17 cellular contexts compared by ENCODE assay signal in genomic region chr2:33094303-33094702, GRCh38.
DNase-seq lines count a peak whose midpoint lies in the region; ATAC-seq, FAIRE-seq and TF ChIP-seq lines count a peak whose summit lies in the region.
"Had no signal": no experiment of that assay in that cellular context is flagged by ENCODE, and none has a peak within 500 bp of the region (broad histone marks: within the 10 kb centered on the region; RNA-seq: fewer than 3 reads in every experiment).

No MANE protein-coding gene starts in this region.

- in situ Hi-C loops in mammary epithelial cell (cut with MboI; ENCODE audit: low sequenced_read_pairs in 2 of 2), result no loop called here

- no peak overlapping the region for H3K4me3 Mint-ChIP-seq in MCF 10A (ENCODE audit: unreplicated experiment)
- H3K4me3 Mint-ChIP-seq: CD8-positive, alpha-beta memory T cell; H9 had no signal

- no peaks in the 10 kb centered on the region for H3K36me3 Mint-ChIP-seq in MCF 10A (ENCODE audit: insufficient read depth, unreplicated experiment)
- H3K36me3 Mint-ChIP-seq: CD8-positive, alpha-beta memory T cell had no signal

- H3K9me3 ChIP-seq in mammary epithelial cell (replicated peaks; ENCODE audit: insufficient read depth, low read length), result no peaks in the 10 kb centered on the region
- H3K9me3 ChIP-seq in small intestine (ENCODE audit: control insufficient read depth, low read depth), result no peaks in the 10 kb centered on the region
- H3K9me3 ChIP-seq: BLaER1 had no signal

- 88% methylated on average over 1 of the region's 1 CpG for WGBS in mammary epithelial cell (ENCODE audit: low coverage, missing lambda C conversion rate)
- 24 to 55% (median 38%) methylated on average over 1 of the region's 1 CpG for WGBS in small intestine, 3 donors

- dilution Hi-C loops in mammary epithelial cell (cut with HindIII; ENCODE audit: low sequenced_read_pairs), result no loop called here

- no peak overlapping the region for H2AFZ ChIP-seq in mammary epithelial cell (ENCODE audit: low read depth, low read length)

- no peaks in the 10 kb centered on the region for H3K4me1 ChIP-seq in mammary epithelial cell (ENCODE audit: insufficient read depth, low read length)
- H3K4me1 ChIP-seq in small intestine (ENCODE audit: control insufficient read depth in 2 of 2, insufficient read depth in 1 of 2, low read depth in 1 of 2, low read length in 1 of 2), result peaks cover 0 to 2% of the 10 kb centered on the region in 2 donors
- H3K4me1 ChIP-seq: BLaER1 had no signal

- H3K4me1 Mint-ChIP-seq in MCF 10A (ENCODE audit: insufficient read depth, unreplicated experiment), result no peaks in the 10 kb centered on the region
- H3K4me1 Mint-ChIP-seq: CD8-positive, alpha-beta memory T cell; H9 had no signal

- no peak overlapping the region for H3K27ac ChIP-seq in mammary epithelial cell (ENCODE audit: insufficient read depth, low read depth, low read length)
- no peak overlapping the region for H3K27ac ChIP-seq in small intestine (ENCODE audit: low read depth in 1 of 2, low read length in 1 of 2)
- H3K27ac ChIP-seq: BLaER1 had no signal

- no peaks in the 10 kb centered on the region for H3K79me2 ChIP-seq in mammary epithelial cell (ENCODE audit: insufficient read depth, low read length)

- POLR2A ChIA-PET in MCF 10A (lab: Yijun Ruan, JAX), result interaction anchor here (0.6 to 0.8 kb wide), 2 partner anchors 19 to 24 kb away, joined by 3 read pairs; no protein-coding TSS in a partner anchor

- no peak overlapping the region for H3K9ac ChIP-seq in mammary epithelial cell (ENCODE audit: insufficient read depth, low read length)
- H3K9ac ChIP-seq: BLaER1 had no signal

- intact Hi-C loops in MCF 10A (cut with micrococcal nuclease) (no loop called here), mammary epithelial cell (cut with micrococcal nuclease) (no loop called here)

- DNase-seq in MCF 10A (ENCODE audit: unreplicated experiment) (peak; percentile 26), mammary epithelial cell (no peak), bronchial epithelial cell (ENCODE audit: low read depth) (peak; percentile 23), small intestine (peak; percentile 11), DMS 273 treated with DMSO at 0.1 percent for 48 hours (lab: John Stamatoyannopoulos, UW) (no peak)
- DNase-seq in stimulated activated CD4-positive, alpha-beta T cell treated with anti-CD3 and anti-CD28 coated beads, Interleukin-1b, Interleukin-23, amount 100 ng/mL, for 48 hours, result no peak
- DNase-seq: 8988T; AML-193; CD8-positive, alpha-beta memory T cell; DMS79; EL; GOT3; H9 had no signal

- ATAC-seq in GM18868 (IDR thresholded peaks at IDR 0.05; ENCODE audit: unreplicated experiment), result peak; percentile 47

- H3K4me3 ChIP-seq in mammary epithelial cell (replicated peaks in 1 of 3; ENCODE audit: insufficient read depth in 1 of 3, low read depth in 2 of 3, low read length in 3 of 3) (no peak overlapping the region), bronchial epithelial cell (ENCODE audit: low read depth, low read length) (no peak overlapping the region), small intestine (ENCODE audit: low read depth in 1 of 2, low read length in 2 of 2) (no peak overlapping the region)
- H3K4me3 ChIP-seq: BLaER1 had no signal

- H3K27me3 Mint-ChIP-seq in MCF 10A (ENCODE audit: insufficient read depth, unreplicated experiment), result no peaks in the 10 kb centered on the region

- peaks cover 9% of the 10 kb centered on the region for H3K9me3 Mint-ChIP-seq in MCF 10A (ENCODE audit: unreplicated experiment)
- H3K9me3 Mint-ChIP-seq: H9 had no signal

- CTCF ChIA-PET in MCF 10A (lab: Yijun Ruan, JAX) (no interaction called here), mammary epithelial cell (lab: Charles Lee; ENCODE audit: low non-redundant PET) (no interaction called here)

- H3K27me3 ChIP-seq in mammary epithelial cell (ENCODE audit: insufficient read depth, low read length), result no peaks in the 10 kb centered on the region
- H3K27me3 ChIP-seq in bronchial epithelial cell (ENCODE audit: control insufficient read depth, insufficient read depth, low read length), result no peaks in the 10 kb centered on the region
- H3K27me3 ChIP-seq in small intestine (ENCODE audit: control insufficient read depth in 2 of 2, insufficient read depth in 2 of 2, low read length in 2 of 2), result no peaks in the 10 kb centered on the region
- H3K27me3 ChIP-seq: BLaER1 had no signal

- H3K36me3 ChIP-seq in mammary epithelial cell (ENCODE audit: insufficient read depth, low read length), result no peaks in the 10 kb centered on the region
- H3K36me3 ChIP-seq in bronchial epithelial cell (ENCODE audit: control insufficient read depth, insufficient read depth, low read length), result no peaks in the 10 kb centered on the region
- H3K36me3 ChIP-seq in small intestine (ENCODE audit: control insufficient read depth in 2 of 2, insufficient read depth in 2 of 2, low read length in 2 of 2), result no peaks in the 10 kb centered on the region
- H3K36me3 ChIP-seq: BLaER1 had no signal

- BruUV-seq in MCF 10A (replicated peaks; lab: Mats Ljungman, UMichigan), result no TSS peak
- BruUV-seq in mammary epithelial cell (replicated peaks; lab: Mats Ljungman, UMichigan), result no TSS peak

- no peak overlapping the region for H3K4me2 ChIP-seq in mammary epithelial cell (ENCODE audit: insufficient read depth, low read depth, low read length)
- H3K4me2 ChIP-seq: BLaER1 had no signal

- H4K20me1 ChIP-seq in mammary epithelial cell (ENCODE audit: insufficient read depth, low read length), result no peaks in the 10 kb centered on the region
- H4K20me1 ChIP-seq: BLaER1 had no signal

- FAIRE-seq in bronchial epithelial cell (lab: Jason Lieb, UNC), result no peak
- no peak for FAIRE-seq in small intestine (lab: Jason Lieb, UNC)
- FAIRE-seq: G401.6, GM12891 had no signal

- no peak overlapping the region for H3K27ac Mint-ChIP-seq in MCF 10A (ENCODE audit: low read depth, unreplicated experiment)
- H3K27ac Mint-ChIP-seq: CD8-positive, alpha-beta memory T cell; H9 had no signal

- TF ChIP-seq CTCF in MCF 10A (IDR thresholded peaks at IDR 0.05; ENCODE audit: unreplicated experiment) (no peak), mammary epithelial cell (conservative IDR thresholded peaks at IDR 0.05 in 1 of 2, IDR thresholded peaks at IDR 0.05 in 1 of 2; ENCODE audit: extremely low read depth in 1 of 2, insufficient read depth in 1 of 2, low read depth in 1 of 2, low read length in 2 of 2) (no peak), bronchial epithelial cell (IDR thresholded peaks at IDR 0.05; ENCODE audit: insufficient read depth, low read length, severe bottlenecking) (no peak)

Comparison
In these comparisons a context has a peak if more than half of its experiments do, and no peak if none do; other contexts are left out.
1. DNase-seq: peak in MCF 10A (single experiment), bronchial epithelial cell (single experiment) and small intestine (single experiment); none in mammary epithelial cell (single experiment), stimulated activated CD4-positive, alpha-beta T cell treated with anti-CD3 and anti-CD28 coated beads, Interleukin-1b, Interleukin-23, amount 100 ng/mL, for 48 hours (single experiment) and DMS 273 treated with DMSO at 0.1 percent for 48 hours (single experiment).